Comparison of ENCODE assay signal across 1 cellular context in genomic region chr7:4641667-4642467, GRCh38.
TF ChIP-seq lines count a peak whose summit lies in the region.

No MANE protein-coding gene starts in this region.

TF ChIP-seq in HepG2, 621 proteins besides CTCF, POLR2A, EP300 and RAD21 (continued from another document and continues in another):
- TF ChIP-seq ZHX1 (CRISPR knock-in tag; IDR thresholded peaks at IDR 0.05; ENCODE audit: low read depth), result peak; percentile 65; the same call in 1 of the 2 replicates
- TF ChIP-seq TEF (CRISPR knock-in tag; IDR thresholded peaks at IDR 0.05), result no peak; the same call in 1 of the 2 replicates
- peak; percentile 87; the same call in 1 of the 2 replicates for TF ChIP-seq SIX4 (CRISPR knock-in tag; IDR thresholded peaks at IDR 0.05)
- peak; percentile 99 for TF ChIP-seq NFAT5 (CRISPR knock-in tag; IDR thresholded peaks at IDR 0.05)
- no peak for TF ChIP-seq ZNF180 (CRISPR knock-in tag; IDR thresholded peaks at IDR 0.05; ENCODE audit: borderline replicate concordance, low read depth)
- TF ChIP-seq HMGXB4 (CRISPR knock-in tag; IDR thresholded peaks at IDR 0.05; ENCODE audit: borderline replicate concordance in 1 of 2, low read depth in 1 of 2), result peak; percentile 33 to 59; a peak in 3 of 4 replicates
- peak; percentile 95 for TF ChIP-seq ZNF567 (CRISPR knock-in tag; IDR thresholded peaks at IDR 0.05; ENCODE audit: borderline replicate concordance)
- TF ChIP-seq PLRG1 (conservative IDR thresholded peaks at IDR 0.05), result no peak
- TF ChIP-seq RBAK (CRISPR knock-in tag; IDR thresholded peaks at IDR 0.05), result no peak
- peak; percentile 44; the same call in 1 of the 2 replicates for TF ChIP-seq TEAD2 (CRISPR knock-in tag; IDR thresholded peaks at IDR 0.05)
- TF ChIP-seq FOXA1 (IDR thresholded peaks at IDR 0.05), result no peak
- TF ChIP-seq FOXA1 (CRISPR knock-in tag; IDR thresholded peaks at IDR 0.05), result peak; percentile 38; the same call in 1 of the 2 replicates
- TF ChIP-seq ZNF431 (CRISPR knock-in tag; IDR thresholded peaks at IDR 0.05; ENCODE audit: borderline replicate concordance, low read depth), result peak; percentile 100
- peak; percentile 71; the same call in 1 of the 2 replicates for TF ChIP-seq HIVEP1 (CRISPR knock-in tag; IDR thresholded peaks at IDR 0.05)
- no peak for TF ChIP-seq MTA1 (CRISPR knock-in tag; IDR thresholded peaks at IDR 0.05; ENCODE audit: borderline replicate concordance)
- peak; percentile 98 for TF ChIP-seq ZNF547 (CRISPR knock-in tag; IDR thresholded peaks at IDR 0.05)
- peak; percentile 90 for TF ChIP-seq NFKBIZ (CRISPR knock-in tag; IDR thresholded peaks at IDR 0.05)
- TF ChIP-seq CSRNP2 (CRISPR knock-in tag; conservative IDR thresholded peaks at IDR 0.05; ENCODE audit: low read depth), result peak; percentile 99
- TF ChIP-seq ZNF891 (CRISPR knock-in tag; IDR thresholded peaks at IDR 0.05), result peak; percentile 84
- 0 out of 2 replicates have a peak, but pooled peaks have one; percentile 61 for TF ChIP-seq ZBTB26 (CRISPR knock-in tag; IDR thresholded peaks at IDR 0.05; ENCODE audit: borderline replicate concordance)
- TF ChIP-seq TBP (CRISPR knock-in tag; IDR thresholded peaks at IDR 0.05), result no peak
- no peak for TF ChIP-seq ONECUT2 (CRISPR knock-in tag; IDR thresholded peaks at IDR 0.05)
- no peak for TF ChIP-seq ZFP1 (CRISPR knock-in tag; IDR thresholded peaks at IDR 0.05)
- peak; percentile 66 for TF ChIP-seq CSRNP1 (CRISPR knock-in tag; IDR thresholded peaks at IDR 0.05)
- no peak for TF ChIP-seq BCLAF1 (IDR thresholded peaks at IDR 0.05)
- TF ChIP-seq MIER2 (CRISPR knock-in tag; IDR thresholded peaks at IDR 0.05), result no peak
- TF ChIP-seq ZSCAN20 (CRISPR knock-in tag; IDR thresholded peaks at IDR 0.05; ENCODE audit: borderline replicate concordance), result peak; percentile 99
- TF ChIP-seq ZNF709 (CRISPR knock-in tag; IDR thresholded peaks at IDR 0.05), result peak; percentile 98
- TF ChIP-seq TBX3 (IDR thresholded peaks at IDR 0.05; ENCODE audit: borderline replicate concordance), result no peak
- no peak for TF ChIP-seq MYNN (CRISPR knock-in tag; IDR thresholded peaks at IDR 0.05; ENCODE audit: low read depth)
- peak; percentile 94 for TF ChIP-seq ZNF543 (CRISPR knock-in tag; IDR thresholded peaks at IDR 0.05)
- no peak for TF ChIP-seq WIZ (CRISPR knock-in tag; IDR thresholded peaks at IDR 0.05)
- no peak for TF ChIP-seq ZNF335 (CRISPR knock-in tag; IDR thresholded peaks at IDR 0.05)
- TF ChIP-seq ZFP41 (CRISPR knock-in tag; IDR thresholded peaks at IDR 0.05; ENCODE audit: borderline replicate concordance), result no peak; the same call in 1 of the 2 replicates
- TF ChIP-seq ETS1 (CRISPR knock-in tag; IDR thresholded peaks at IDR 0.05), result peak; percentile 97
- no peak for TF ChIP-seq PHF5A (CRISPR knock-in tag; IDR thresholded peaks at IDR 0.05; ENCODE audit: low read depth, unreplicated experiment)
- TF ChIP-seq MLLT10 (CRISPR knock-in tag; IDR thresholded peaks at IDR 0.05), result no peak
- TF ChIP-seq MYC (CRISPR knock-in tag; IDR thresholded peaks at IDR 0.05; ENCODE audit: borderline replicate concordance), result peak; percentile 100
- no peak for TF ChIP-seq ZNF205 (CRISPR knock-in tag; IDR thresholded peaks at IDR 0.05)
- TF ChIP-seq NBN (conservative IDR thresholded peaks at IDR 0.05), result no peak
